2 cellular contexts compared by ENCODE assay signal in the genomic region with DNA sequence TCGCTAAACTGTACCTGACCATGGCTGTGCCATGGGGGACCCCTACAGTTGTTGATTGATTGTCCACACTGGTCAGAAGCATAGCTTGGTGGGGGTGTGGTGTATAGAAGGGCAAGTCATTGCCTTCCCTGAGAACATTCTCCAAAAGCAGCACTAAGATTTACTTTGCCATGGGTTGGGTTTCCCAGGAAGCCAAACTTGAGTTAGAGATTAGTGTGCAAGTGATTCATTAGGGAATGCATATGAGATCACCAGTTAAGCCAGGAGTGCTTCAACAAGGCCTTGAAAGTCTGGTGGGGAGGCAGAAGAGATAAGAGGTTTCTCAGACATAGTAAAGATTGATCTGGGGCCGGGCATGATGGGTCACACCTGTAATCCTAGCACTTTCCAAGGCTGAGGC.
TF ChIP-seq lines count a peak whose summit lies in the region.

No MANE protein-coding gene starts in this region.

TF ChIP-seq in HepG2, 621 proteins besides CTCF, POLR2A, EP300 and RAD21:
- TF ChIP-seq, protein P1, sequence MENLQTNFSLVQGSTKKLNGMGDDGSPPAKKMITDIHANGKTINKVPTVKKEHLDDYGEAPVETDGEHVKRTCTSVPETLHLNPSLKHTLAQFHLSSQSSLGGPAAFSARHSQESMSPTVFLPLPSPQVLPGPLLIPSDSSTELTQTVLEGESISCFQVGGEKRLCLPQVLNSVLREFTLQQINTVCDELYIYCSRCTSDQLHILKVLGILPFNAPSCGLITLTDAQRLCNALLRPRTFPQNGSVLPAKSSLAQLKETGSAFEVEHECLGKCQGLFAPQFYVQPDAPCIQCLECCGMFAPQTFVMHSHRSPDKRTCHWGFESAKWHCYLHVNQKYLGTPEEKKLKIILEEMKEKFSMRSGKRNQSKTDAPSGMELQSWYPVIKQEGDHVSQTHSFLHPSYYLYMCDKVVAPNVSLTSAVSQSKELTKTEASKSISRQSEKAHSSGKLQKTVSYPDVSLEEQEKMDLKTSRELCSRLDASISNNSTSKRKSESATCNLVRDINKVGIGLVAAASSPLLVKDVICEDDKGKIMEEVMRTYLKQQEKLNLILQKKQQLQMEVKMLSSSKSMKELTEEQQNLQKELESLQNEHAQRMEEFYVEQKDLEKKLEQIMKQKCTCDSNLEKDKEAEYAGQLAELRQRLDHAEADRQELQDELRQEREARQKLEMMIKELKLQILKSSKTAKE (CRISPR knock-in tag; IDR thresholded peaks at IDR 0.05; ENCODE audit: borderline replicate concordance) = no peak

TF ChIP-seq in K562, 482 proteins besides CTCF, POLR2A, EP300 and RAD21:
- no peak for TF ChIP-seq ZNF165 (CRISPR knock-in tag; IDR thresholded peaks at IDR 0.05; ENCODE audit: borderline replicate concordance)
- no peak for TF ChIP-seq SIN3B (IDR thresholded peaks at IDR 0.05; ENCODE audit: low read depth)
- no peak for TF ChIP-seq EGR1 (conservative IDR thresholded peaks at IDR 0.05)
- 0 out of 2 replicates have a peak, but pooled peaks have one; percentile 26 for TF ChIP-seq JUN (IDR thresholded peaks at IDR 0.05; ENCODE audit: borderline replicate concordance, low read depth, low read length)
- TF ChIP-seq JUN (CRISPR knock-in tag; IDR thresholded peaks at IDR 0.05; ENCODE audit: borderline replicate concordance) = no peak
- peak; percentile 43; the same call in 1 of the 2 replicates for TF ChIP-seq CBFA2T3 (IDR thresholded peaks at IDR 0.05)
- TF ChIP-seq, protein P2, sequence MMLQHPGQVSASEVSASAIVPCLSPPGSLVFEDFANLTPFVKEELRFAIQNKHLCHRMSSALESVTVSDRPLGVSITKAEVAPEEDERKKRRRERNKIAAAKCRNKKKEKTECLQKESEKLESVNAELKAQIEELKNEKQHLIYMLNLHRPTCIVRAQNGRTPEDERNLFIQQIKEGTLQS (IDR thresholded peaks at IDR 0.05) = peak; percentile 54; the same call in 1 of the 2 replicates
- TF ChIP-seq, protein P2 (CRISPR knock-in tag; conservative IDR thresholded peaks at IDR 0.05) = no peak
- 0 out of 2 replicates have a peak, but pooled peaks have one; percentile 42 for TF ChIP-seq ZNF766 (CRISPR knock-in tag; conservative IDR thresholded peaks at IDR 0.05)
